9 cellular contexts compared by ENCODE assay signal in the genomic region with DNA sequence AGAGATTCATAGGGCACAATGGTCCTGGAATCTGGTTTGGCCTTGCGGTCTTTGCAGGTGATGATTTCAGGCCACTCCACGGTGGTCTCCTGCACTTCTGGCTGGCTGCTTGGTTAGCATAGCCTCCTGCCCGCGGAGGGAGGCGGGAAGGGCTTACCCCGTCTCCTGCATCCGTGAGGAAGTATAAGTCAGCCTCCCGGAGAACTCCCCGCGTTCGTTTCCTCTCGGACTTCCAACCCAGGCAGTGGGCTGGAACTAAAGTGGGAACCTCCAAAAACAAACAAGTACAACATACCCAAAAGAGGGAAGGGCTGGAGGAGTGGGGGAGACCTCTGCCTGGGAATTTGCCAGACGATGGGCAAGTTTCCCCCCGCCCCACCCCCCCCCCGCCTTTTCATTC. TPM values are rescaled to one million over a fixed set of nuclear protein-coding genes. Genes with fewer than 3 reads are reported as not detected.
DNase-seq lines count a peak whose midpoint lies in the region; ATAC-seq and TF ChIP-seq lines count a peak whose summit lies in the region.
"Had no signal": no experiment of that assay in that cellular context is flagged by ENCODE, and none has a peak within 500 bp of the region (broad histone marks: within the 10 kb centered on the region; RNA-seq: fewer than 3 reads in every experiment).

No MANE protein-coding gene starts in this region.

- H3K18ac ChIP-seq in neuronal stem cell (ENCODE audit: low read length) = peak overlapping the region; percentile 86

- CTCF ChIA-PET in activated CD4-positive, alpha-beta T cell treated with anti-CD3 and anti-CD28 coated beads for 36 hours (lab: Charles Lee) = no interaction called here

- no peak overlapping the region for H3K4ac ChIP-seq in neuronal stem cell (ENCODE audit: low read length)

- H3K23ac ChIP-seq in neuronal stem cell (ENCODE audit: low read depth, low read length, poor library complexity) = no peak overlapping the region

- peaks cover 0 to 4% (median 0%) of the 10 kb centered on the region in 3 experiments for H3K27me3 ChIP-seq in neuronal stem cell (ENCODE audit: control insufficient read depth in 3 of 3, insufficient read depth in 3 of 3, low read depth in 1 of 3, low read length in 3 of 3)

- no peaks in the 10 kb centered on the region for H3K9me3 Mint-ChIP-seq in activated CD4-positive, alpha-beta T cell treated with anti-CD3 and anti-CD28 coated beads for 36 hours (ENCODE audit: low read depth)

- H3K14ac ChIP-seq in neuronal stem cell (ENCODE audit: low read length) = no peak overlapping the region

- H3K4me1 Mint-ChIP-seq in activated CD4-positive, alpha-beta T cell treated with anti-CD3 and anti-CD28 coated beads for 36 hours = peaks cover 31% of the 10 kb centered on the region

- TF ChIP-seq CTCF in AG09309 (IDR thresholded peaks at IDR 0.05; ENCODE audit: control insufficient read depth, insufficient read depth, low read depth, low read length, missing control alignments) = no peak

- POLR2A ChIA-PET in activated CD4-positive, alpha-beta T cell treated with anti-CD3 and anti-CD28 coated beads for 36 hours (lab: Charles Lee) = interaction anchor here (1.8 kb wide), 1 partner anchor 129 kb away, joined by 6 read pairs; the partner anchor contains the start of gene ZNHIT6

- peaks cover 6% of the 10 kb centered on the region for H3K79me1 ChIP-seq in neuronal stem cell (ENCODE audit: low read depth, low read length)

- H3K4me2 ChIP-seq in neuronal stem cell (ENCODE audit: insufficient read depth, low read length, poor library complexity, severe bottlenecking) = peak overlapping the region; percentile 73

- H3K9me3 ChIP-seq in neuronal stem cell (replicated peaks in 1 of 2; ENCODE audit: control insufficient read depth in 2 of 2, insufficient read depth in 1 of 2, low read depth in 1 of 2, low read length in 2 of 2) = peaks cover 0 to 7% of the 10 kb centered on the region in 2 donors

- H3K9ac ChIP-seq in neuronal stem cell (ENCODE audit: low read depth, low read length, poor library complexity) = no peak overlapping the region

- peaks cover 66% of the 10 kb centered on the region for H3K27me3 Mint-ChIP-seq in activated CD4-positive, alpha-beta T cell treated with anti-CD3 and anti-CD28 coated beads for 36 hours

- H3K4me3 ChIP-seq in AG09309 (ENCODE audit: control insufficient read depth, low read depth, low read length) (peak overlapping the region; percentile 53), neuronal stem cell (ENCODE audit: low read length in 2 of 2) (peak overlapping the region; percentile 75 to 97)

- H3K27ac Mint-ChIP-seq in activated CD4-positive, alpha-beta T cell treated with anti-CD3 and anti-CD28 coated beads for 36 hours = no peak overlapping the region

- no peak overlapping the region for H2BK12ac ChIP-seq in neuronal stem cell (ENCODE audit: low read length)

- no peak overlapping the region for H2AK5ac ChIP-seq in neuronal stem cell (ENCODE audit: low read depth, low read length)

- WGBS in neuronal stem cell (ENCODE audit: extremely low coverage in 2 of 2, insufficient read length in 2 of 2, insufficient replicate concordance in 1 of 2), 2 donors = no CpG with 5 or more reads among the region's 15 CpGs

- no peak for ATAC-seq in HG03520 (IDR thresholded peaks at IDR 0.05; ENCODE audit: unreplicated experiment)
- ATAC-seq in activated CD4-positive, alpha-beta T cell treated with anti-CD3 and anti-CD28 coated beads for 36 hours = no peak

- H3K27ac ChIP-seq in neuronal stem cell (replicated peaks; ENCODE audit: low read length) = peak overlapping the region; percentile 90

- no peak overlapping the region for H2BK120ac ChIP-seq in neuronal stem cell (ENCODE audit: low read depth, low read length)

- H3K4me3 Mint-ChIP-seq in activated CD4-positive, alpha-beta T cell treated with anti-CD3 and anti-CD28 coated beads for 36 hours = no peak overlapping the region

- no peaks in the 10 kb centered on the region for H3K36me3 Mint-ChIP-seq in activated CD4-positive, alpha-beta T cell treated with anti-CD3 and anti-CD28 coated beads for 36 hours (ENCODE audit: low read depth)

- H3K36me3 ChIP-seq in neuronal stem cell (replicated peaks in 1 of 2; ENCODE audit: control insufficient read depth in 2 of 2, insufficient read depth in 2 of 2, low read length in 2 of 2) = peaks cover 13 to 26% of the 10 kb centered on the region in 2 donors

- no peak for DNase-seq in AG09309 (ENCODE audit: low read depth)
- peak; percentile 79 for DNase-seq in RPMI7951 (ENCODE audit: low read depth)
- DNase-seq in fibroblast of peridontal ligament (ENCODE audit: extremely low read depth) = peak; percentile 77
- peak; percentile 47 for DNase-seq in neuronal stem cell (ENCODE audit: low spot score)
- no peak for DNase-seq in NCI-H774 (lab: John Stamatoyannopoulos, UW)
- no peak for DNase-seq in effector CD4-positive, alpha-beta T cell
- no peak for DNase-seq in activated CD4-positive, alpha-beta T cell treated with anti-CD3 and anti-CD28 coated beads for 36 hours
- DNase-seq: DMS153 had no signal

- peaks cover 14 to 34% of the 10 kb centered on the region in 2 donors for H3K4me1 ChIP-seq in neuronal stem cell (ENCODE audit: control insufficient read depth in 2 of 2, insufficient read depth in 1 of 2, low read depth in 1 of 2, low read length in 2 of 2)

- intact Hi-C loops in activated CD4-positive, alpha-beta T cell treated with anti-CD3 and anti-CD28 coated beads for 36 hours (cut with DNase I, micrococcal nuclease) = loop anchor here (2.0 to 5.0 kb wide), 4 partner anchors 115 to 622 kb away; partner anchors contain the start of genes DDAH1 (in 1 of the 2) and ZNHIT6 (in 1 of the 2)

- no peak overlapping the region for H4K91ac ChIP-seq in neuronal stem cell (ENCODE audit: low read depth, low read length, poor library complexity)

- peak overlapping the region; percentile 95 for H2AFZ ChIP-seq in neuronal stem cell (ENCODE audit: low read length)

- no peak overlapping the region for H4K8ac ChIP-seq in neuronal stem cell (ENCODE audit: low read depth, low read length)

- no peak overlapping the region for H2BK5ac ChIP-seq in neuronal stem cell (ENCODE audit: low read length)

- no peak overlapping the region for H2BK15ac ChIP-seq in neuronal stem cell (ENCODE audit: low read length)

RNA-seq across cellular contexts. Expression of gene CCN1, which starts 0.9 kb away (rescaled TPM):
- 16.9 and 21.0 TPM in 2 replicates for total RNA-seq in RPMI7951 (2014; rRNA removed; shearing (Covaris generic))
- 66.8 TPM for polyA plus RNA-seq in neuronal stem cell (2013, experiment 1 of 2)
- 66.8 TPM for polyA plus RNA-seq in neuronal stem cell (2013, experiment 2 of 2)
- total RNA-seq in activated CD4-positive, alpha-beta T cell treated with anti-CD3 and anti-CD28 coated beads for 36 hours = under 1 TPM; 0.14 to 0.19 TPM

Comparison
In these comparisons a context has a peak if more than half of its experiments do, and no peak if none do; other contexts are left out.
1. DNase-seq: peak in RPMI7951 (single experiment), fibroblast of peridontal ligament (single experiment) and neuronal stem cell (single experiment); none in AG09309 (single experiment), NCI-H774 (single experiment), effector CD4-positive, alpha-beta T cell (single experiment) and activated CD4-positive, alpha-beta T cell treated with anti-CD3 and anti-CD28 coated beads for 36 hours (single experiment).
2. RNA of gene CCN1, which starts 0.9 kb away (total RNA-seq): 16.9 to 21.0 TPM in RPMI7951; 0.14 to 0.19 TPM in activated CD4-positive, alpha-beta T cell treated with anti-CD3 and anti-CD28 coated beads for 36 hours; every median in the first group is over 10 times any median in the second.